8 cellular contexts compared by ENCODE assay signal in genomic region chr9:115211413-115212204, GRCh38.
DNase-seq lines count a peak whose midpoint lies in the region; ATAC-seq and TF ChIP-seq lines count a peak whose summit lies in the region.

No MANE protein-coding gene starts in this region.

- H3K4me1 ChIP-seq in sigmoid colon = peaks cover 0 to 44% (median 32%) of the 10 kb centered on the region in 4 donors

- peak overlapping the region in 3 of 4 donors; percentile 37 to 77 (median 44) for H3K27ac ChIP-seq in sigmoid colon

- H3K4me1 Mint-ChIP-seq in natural killer cell treated with Interleukin-12 subunit alpha and Interleukin-12 subunit beta and Interleukin-15 and Interleukin-18, amount 100 ng/mL, for 72 hours (ENCODE audit: low read depth in 2 of 2) = peaks cover 0 to 4% of the 10 kb centered on the region in 2 donors

- peak; percentile 59 for DNase-seq in RPMI8226
- no peak for DNase-seq in sigmoid colon
- DNase-seq in 8988T = no peak
- DNase-seq in HuH-7 (ENCODE audit: low spot score) = no peak
- DNase-seq in natural killer cell treated with Interleukin-12 subunit alpha and Interleukin-12 subunit beta and Interleukin-15 and Interleukin-18, amount 100 ng/mL, for 72 hours (ENCODE audit: low spot score) = no peak
- DNase-seq in retina = no peak

- ATAC-seq in GM19023 (IDR thresholded peaks at IDR 0.05; ENCODE audit: unreplicated experiment) (peak; percentile 57), HG02852 (IDR thresholded peaks at IDR 0.05; ENCODE audit: unreplicated experiment) (peak; percentile 59)
- no peak for ATAC-seq in natural killer cell treated with Interleukin-12 subunit alpha and Interleukin-12 subunit beta and Interleukin-15 and Interleukin-18, amount 100 ng/mL, for 72 hours

- H3K27ac Mint-ChIP-seq in natural killer cell treated with Interleukin-12 subunit alpha and Interleukin-12 subunit beta and Interleukin-15 and Interleukin-18, amount 100 ng/mL, for 72 hours = no peak overlapping the region

- no peak for TF ChIP-seq EP300 in sigmoid colon (IDR thresholded peaks at IDR 0.05)

- H3K9me3 ChIP-seq in sigmoid colon = no peaks in the 10 kb centered on the region

- no peaks in the 10 kb centered on the region for H3K36me3 ChIP-seq in sigmoid colon

- H3K4me3 Mint-ChIP-seq in natural killer cell treated with Interleukin-12 subunit alpha and Interleukin-12 subunit beta and Interleukin-15 and Interleukin-18, amount 100 ng/mL, for 72 hours = no peak overlapping the region

- no peak overlapping the region for H3K4me3 ChIP-seq in sigmoid colon

- H3K36me3 Mint-ChIP-seq in natural killer cell treated with Interleukin-12 subunit alpha and Interleukin-12 subunit beta and Interleukin-15 and Interleukin-18, amount 100 ng/mL, for 72 hours = no peaks in the 10 kb centered on the region

- TF ChIP-seq CTCF in sigmoid colon (IDR thresholded peaks at IDR 0.05) = no peak

- WGBS in sigmoid colon, 2 donors = 69 to 77% methylated on average over 3 of the region's 3 CpGs

- H3K27me3 ChIP-seq in sigmoid colon = no peaks in the 10 kb centered on the region

- no peaks in the 10 kb centered on the region for H3K9me3 Mint-ChIP-seq in natural killer cell treated with Interleukin-12 subunit alpha and Interleukin-12 subunit beta and Interleukin-15 and Interleukin-18, amount 100 ng/mL, for 72 hours

- intact Hi-C loops in sigmoid colon (cut with DNase I) = loop anchor here (5.0 kb wide), 3 partner anchors 51 to 311 kb away; no protein-coding TSS in a partner anchor

- H3K27me3 Mint-ChIP-seq in natural killer cell treated with Interleukin-12 subunit alpha and Interleukin-12 subunit beta and Interleukin-15 and Interleukin-18, amount 100 ng/mL, for 72 hours = peaks cover 12 to 34% of the 10 kb centered on the region in 2 donors

- no peak for TF ChIP-seq POLR2A in sigmoid colon (IDR thresholded peaks at IDR 0.05)

Comparison
In these comparisons a context has a peak if more than half of its experiments do, and no peak if none do; other contexts are left out.
1. ATAC-seq: peak in GM19023 (single experiment) and HG02852 (single experiment); none in natural killer cell treated with Interleukin-12 subunit alpha and Interleukin-12 subunit beta and Interleukin-15 and Interleukin-18, amount 100 ng/mL, for 72 hours (0 of 2).